In the genomic region with DNA sequence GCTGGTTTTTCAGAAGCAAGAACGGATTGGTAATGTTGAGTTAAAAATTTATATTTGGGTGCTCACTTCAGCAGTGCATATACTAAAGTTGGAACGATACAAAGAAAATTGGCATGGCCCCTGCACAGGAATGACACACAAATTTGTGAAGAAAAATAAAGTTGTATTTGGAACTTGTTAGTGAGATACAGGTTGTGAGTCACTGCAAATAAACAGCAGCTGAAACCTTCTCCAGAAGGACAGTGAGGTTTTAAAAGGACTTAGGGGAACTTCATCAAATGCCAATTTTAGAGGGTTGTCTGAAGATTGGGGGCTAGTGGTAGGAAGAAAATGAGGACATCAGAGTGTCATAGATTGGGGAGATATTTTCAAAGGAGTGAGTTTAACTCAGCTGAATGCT, we compare ENCODE assay signal across 16 cellular contexts.
A peak's percentile ranks its signal among the peaks of the same experiment; 100 is the strongest.
DNase-seq lines count a peak whose midpoint lies in the region; ATAC-seq, FAIRE-seq and TF ChIP-seq lines count a peak whose summit lies in the region.
"Had no signal": no experiment of that assay in that cellular context is flagged by ENCODE, and none has a peak within 500 bp of the region (broad histone marks: within the 10 kb centered on the region; RNA-seq: fewer than 3 reads in every experiment).

No MANE protein-coding gene starts in this region.

- no peaks in the 10 kb centered on the region for H3K4me1 ChIP-seq in K562 (replicated peaks in 1 of 2; ENCODE audit: control insufficient read depth in 2 of 2, insufficient read depth in 2 of 2, low read length in 2 of 2)
- no peaks in the 10 kb centered on the region for H3K4me1 ChIP-seq in smooth muscle cell (ENCODE audit: low read depth)
- H3K4me1 ChIP-seq: BLaER1 treated with 17β-estradiol and CSF1 and Interleukin-3, amounts not matched to agents 10 nM and 100 nM had no signal

- H4K20me1 ChIP-seq in K562 (replicated peaks; ENCODE audit: control insufficient read depth, insufficient read depth, low read length) = no peaks in the 10 kb centered on the region
- H4K20me1 ChIP-seq in smooth muscle cell (ENCODE audit: low read depth) = no peaks in the 10 kb centered on the region
- H4K20me1 ChIP-seq: BLaER1 treated with 17β-estradiol and CSF1 and Interleukin-3, amounts not matched to agents 10 nM and 100 nM had no signal

- intact Hi-C loops in K562 (cut with micrococcal nuclease) = no loop called here

- no peak for FAIRE-seq in K562 (lab: Jason Lieb, UNC)
- FAIRE-seq: G401.6, GM12891, GM19239, H54 had no signal

- ATAC-seq in K562 (no peak), HG02642 (IDR thresholded peaks at IDR 0.05; ENCODE audit: poor library complexity, unreplicated experiment) (no peak), GM21423 (IDR thresholded peaks at IDR 0.05; ENCODE audit: unreplicated experiment) (no peak)
- ATAC-seq: CD8-positive, alpha-beta T cell; GM23338 had no signal

- no peak overlapping the region for H3K9ac ChIP-seq in K562 (ENCODE audit: insufficient read depth in 1 of 2, low read depth in 2 of 2, low read length in 2 of 2)
- no peak overlapping the region for H3K9ac ChIP-seq in smooth muscle cell (ENCODE audit: low read depth)
- H3K9ac ChIP-seq: BLaER1 treated with 17β-estradiol and CSF1 and Interleukin-3, amounts not matched to agents 10 nM and 100 nM had no signal

- H3F3A ChIP-seq in smooth muscle cell (ENCODE audit: low read depth) = no peaks in the 10 kb centered on the region

- no peaks in the 10 kb centered on the region for H3K27me3 ChIP-seq in K562 (ENCODE audit: control insufficient read depth in 2 of 2, insufficient read depth in 2 of 2, low read length in 2 of 2)
- no peaks in the 10 kb centered on the region for H3K27me3 ChIP-seq in smooth muscle cell (ENCODE audit: low read depth)
- H3K27me3 ChIP-seq: BLaER1 treated with 17β-estradiol and CSF1 and Interleukin-3, amounts not matched to agents 10 nM and 100 nM had no signal

- no peaks in the 10 kb centered on the region for H3K9me1 ChIP-seq in K562 (ENCODE audit: control insufficient read depth, insufficient read depth, low read length)

- H3K4me3 ChIP-seq in K562 (no peak overlapping the region), smooth muscle cell (no peak overlapping the region)
- H3K4me3 ChIP-seq: BLaER1 treated with 17β-estradiol and CSF1 and Interleukin-3, amounts not matched to agents 10 nM and 100 nM; GM23338 had no signal

- no TSS peak for BruUV-seq in K562 (replicated peaks; lab: Mats Ljungman, UMichigan)

- no peaks in the 10 kb centered on the region for H3K79me2 ChIP-seq in K562 (ENCODE audit: control insufficient read depth, insufficient read depth, low read length)
- H3K79me2 ChIP-seq in smooth muscle cell (ENCODE audit: low read depth) = no peaks in the 10 kb centered on the region

- in situ Hi-C loops in K562 (cut with MboI) = no loop called here

- H3K36me3 ChIP-seq in K562 (ENCODE audit: control insufficient read depth, insufficient read depth, low read length) = no peaks in the 10 kb centered on the region
- H3K36me3 ChIP-seq in smooth muscle cell (ENCODE audit: low read depth) = no peaks in the 10 kb centered on the region
- H3K36me3 ChIP-seq: BLaER1 treated with 17β-estradiol and CSF1 and Interleukin-3, amounts not matched to agents 10 nM and 100 nM had no signal

- CTCF ChIA-PET in K562 (lab: Yijun Ruan, JAX; ENCODE audit: low intra/inter-chr PET ratio) = no interaction called here

- H3K27ac ChIP-seq in K562 (ENCODE audit: extremely low read depth, low read depth, low read length) (no peak overlapping the region), smooth muscle cell (ENCODE audit: low read depth) (no peak overlapping the region)
- H3K27ac ChIP-seq: BLaER1 treated with 17β-estradiol and CSF1 and Interleukin-3, amounts not matched to agents 10 nM and 100 nM had no signal

- H2AFZ ChIP-seq in K562 (ENCODE audit: low read depth, low read length) (no peak overlapping the region), smooth muscle cell (ENCODE audit: low read depth) (peak overlapping the region; percentile 36)
- H2AFZ ChIP-seq: GM23338 had no signal

- no peak for TF ChIP-seq RAD21 in K562 (CRISPR knock-in tag; conservative IDR thresholded peaks at IDR 0.05 in 1 of 2, IDR thresholded peaks at IDR 0.05 in 1 of 2)

- 22% methylated on average over 2 of the region's 2 CpGs for WGBS in K562 (ENCODE audit: insufficient coverage, low coverage, missing lambda C conversion rate)
- 86% methylated on average over 2 of the region's 2 CpGs for WGBS in smooth muscle cell (ENCODE audit: low lambda C conversion rate)

- no peak for TF ChIP-seq EP300 in K562 (IDR thresholded peaks at IDR 0.05; ENCODE audit: low read length)

- POLR2A ChIA-PET in K562 (lab: Yijun Ruan, JAX) = interaction anchor here (1.3 kb wide), 1 partner anchor 9 kb away, joined by 3 read pairs; no protein-coding TSS in a partner anchor

- DNase-seq in LHCN-M2 (ENCODE audit: low read depth) (peak; percentile 48), K562 (ENCODE audit: extremely low read depth in 1 of 4, low spot score in 3 of 4) (no peak), kidney tubule cell (ENCODE audit: low spot score) (peak; percentile 6), smooth muscle cell (lab: John Stamatoyannopoulos, UW; ENCODE audit: unreplicated experiment) (no peak), NCI-H1417 treated with DMSO at 0.1 percent for 48 hours (lab: John Stamatoyannopoulos, UW) (no peak)
- DNase-seq: Calu3; CD8-positive, alpha-beta T cell; HCEC 1CT had no signal

- TF ChIP-seq CTCF in K562 (IDR thresholded peaks at IDR 0.05 in 2 of 3, conservative IDR thresholded peaks at IDR 0.05 in 1 of 3; ENCODE audit: insufficient read depth in 2 of 3, low read depth in 1 of 3, low read length in 3 of 3) (no peak), smooth muscle cell (IDR thresholded peaks at IDR 0.05; ENCODE audit: borderline replicate concordance, insufficient read depth, poor library complexity, severe bottlenecking) (no peak)

- TF ChIP-seq POLR2A in K562 (conservative IDR thresholded peaks at IDR 0.05) = no peak

- no peaks in the 10 kb centered on the region for H3K9me3 ChIP-seq in K562 (replicated peaks; ENCODE audit: control insufficient read depth, insufficient read depth, low read depth, low read length)
- H3K9me3 ChIP-seq in smooth muscle cell (replicated peaks; ENCODE audit: low read depth) = no peaks in the 10 kb centered on the region
- H3K9me3 ChIP-seq: BLaER1 treated with 17β-estradiol and CSF1 and Interleukin-3, amounts not matched to agents 10 nM and 100 nM had no signal

- H3K4me2 ChIP-seq in K562 (ENCODE audit: insufficient read depth, low read length) (no peak overlapping the region), smooth muscle cell (no peak overlapping the region)
- H3K4me2 ChIP-seq: BLaER1 treated with 17β-estradiol and CSF1 and Interleukin-3, amounts not matched to agents 10 nM and 100 nM; GM23338 had no signal

Comparison
In these comparisons a context has a peak if more than half of its experiments do, and no peak if none do; other contexts are left out.
1. DNase-seq: peak in LHCN-M2 (single experiment) and kidney tubule cell (single experiment); none in K562 (0 of 4), smooth muscle cell (single experiment) and NCI-H1417 treated with DMSO at 0.1 percent for 48 hours (single experiment).